13 cellular contexts compared by ENCODE assay signal in the genomic region with DNA sequence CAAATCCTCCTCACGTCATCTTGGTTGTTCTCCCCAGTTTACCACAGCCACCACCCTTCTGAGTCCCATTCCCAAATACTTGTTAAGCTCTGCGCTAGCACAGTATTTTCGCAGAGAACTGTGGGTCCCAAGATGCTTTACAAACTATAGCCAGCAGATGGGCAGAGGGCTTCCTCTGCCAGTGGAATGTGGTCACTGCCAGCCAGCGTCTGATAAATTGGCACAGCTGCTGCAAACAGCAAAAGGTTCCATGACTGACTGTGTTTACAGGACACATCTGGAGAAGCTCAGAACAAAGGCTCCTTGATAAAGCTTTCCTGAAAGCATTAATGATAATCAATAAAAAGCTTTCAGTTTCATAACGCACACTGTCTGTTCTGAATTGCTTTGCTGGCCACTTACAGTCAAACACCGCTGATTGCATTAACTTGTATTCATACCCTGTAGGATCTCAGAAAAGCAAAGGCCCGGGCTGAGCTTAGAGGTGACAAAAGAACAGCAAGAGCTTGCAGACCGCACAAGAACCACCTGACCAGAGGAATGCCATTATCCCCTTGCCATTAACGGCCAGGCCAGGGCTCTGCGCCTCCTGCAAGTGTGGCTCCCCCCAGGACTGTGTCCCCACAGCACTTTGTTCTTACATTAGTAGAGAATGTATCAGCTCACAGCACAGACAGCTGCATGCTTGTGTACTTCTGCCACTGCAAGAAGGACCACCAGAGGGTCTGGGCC.
DNase-seq lines count a peak whose midpoint lies in the region; ATAC-seq and TF ChIP-seq lines count a peak whose summit lies in the region.
"Had no signal": no experiment of that assay in that cellular context is flagged by ENCODE, and none has a peak within 500 bp of the region (broad histone marks: within the 10 kb centered on the region; RNA-seq: fewer than 3 reads in every experiment).

No MANE protein-coding gene starts in this region.

- H3K4me3 ChIP-seq in esophagus muscularis mucosa, result no peak overlapping the region
- no peak overlapping the region for H3K4me3 ChIP-seq in vagina

- H3K4me1 Mint-ChIP-seq in stimulated activated naive B cell treated with anti-CD40 and anti-IgM and Interleukin-4, amounts not matched to agents 10 μg/mL and 1 μg/mL and 100 μg/mL, for 72 hours, result peaks cover 29 to 37% of the 10 kb centered on the region in 2 donors
- H3K4me1 Mint-ChIP-seq: CD8-positive, alpha-beta memory T cell had no signal

- ATAC-seq in stimulated activated naive B cell treated with anti-CD40 and anti-IgM and Interleukin-4, amounts not matched to agents 10 μg/mL and 1 μg/mL and 100 μg/mL, for 72 hours (replicated peaks), result no peak
- ATAC-seq: naive thymus-derived CD8-positive, alpha-beta T cell had no signal

- no peak overlapping the region for H3K4me3 Mint-ChIP-seq in stimulated activated naive B cell treated with anti-CD40 and anti-IgM and Interleukin-4, amounts not matched to agents 10 μg/mL and 1 μg/mL and 100 μg/mL, for 72 hours
- H3K4me3 Mint-ChIP-seq: CD8-positive, alpha-beta memory T cell; naive thymus-derived CD8-positive, alpha-beta T cell; stimulated activated naive CD8-positive, alpha-beta T cell treated with anti-CD3 and anti-CD28 coated beads, Interleukin-15, Interleukin-2, amounts not matched to agents 100 ng/mL and 50 ng/mL, for 24 hours had no signal

- intact Hi-C loops in esophagus muscularis mucosa (cut with DNase I), result no loop called here
- intact Hi-C loops in vagina (cut with DNase I), result loop anchor here (10.0 kb wide), 1 partner anchor 171 kb away; a partner anchor contains a TSS

- H3K27ac ChIP-seq in esophagus muscularis mucosa (replicated peaks in 1 of 4), result peak overlapping the region; percentile 48 to 59 (median 56)
- no peak overlapping the region for H3K27ac ChIP-seq in vagina

- peak in 1 of 3 experiments; percentile 28 for TF ChIP-seq CTCF in esophagus muscularis mucosa (IDR thresholded peaks at IDR 0.05)
- TF ChIP-seq CTCF in vagina (IDR thresholded peaks at IDR 0.05), result no peak

- peak; percentile 21 for DNase-seq in RPMI7951 (ENCODE audit: low read depth)
- DNase-seq in esophagus muscularis mucosa (ENCODE audit: extremely low spot score), result no peak
- DNase-seq in medulla oblongata (ENCODE audit: extremely low spot score), result peak; percentile 56
- DNase-seq in stimulated activated naive B cell treated with anti-CD40 and anti-IgM and Interleukin-4, amounts not matched to agents 10 μg/mL and 1 μg/mL and 100 μg/mL, for 72 hours, result no peak
- DNase-seq in vagina (ENCODE audit: extremely low spot score in 2 of 2), result no peak
- DNase-seq in T1000 (lab: John Stamatoyannopoulos, UW), result no peak
- no peak for DNase-seq in GM03348 (ENCODE audit: low spot score)
- DNase-seq: CD8-positive, alpha-beta memory T cell; effector CD4-positive, alpha-beta T cell; GOT3; naive thymus-derived CD8-positive, alpha-beta T cell; RPMI8226 had no signal

- H3K36me3 Mint-ChIP-seq in stimulated activated naive B cell treated with anti-CD40 and anti-IgM and Interleukin-4, amounts not matched to agents 10 μg/mL and 1 μg/mL and 100 μg/mL, for 72 hours, result peaks cover 52 to 83% of the 10 kb centered on the region in 2 donors

- H3K36me3 ChIP-seq in esophagus muscularis mucosa, result peaks cover 6 to 71% (median 61%) of the 10 kb centered on the region in 4 donors
- peaks cover 0 to 13% of the 10 kb centered on the region in 2 donors for H3K36me3 ChIP-seq in vagina

- H3K27me3 ChIP-seq in esophagus muscularis mucosa (no peaks in the 10 kb centered on the region), vagina (no peaks in the 10 kb centered on the region)

- 49% methylated on average over 7 of the region's 10 CpGs for WGBS in esophagus muscularis mucosa

- TF ChIP-seq EP300 in esophagus muscularis mucosa (IDR thresholded peaks at IDR 0.05), result no peak

- no peaks in the 10 kb centered on the region for H3K9me3 Mint-ChIP-seq in stimulated activated naive B cell treated with anti-CD40 and anti-IgM and Interleukin-4, amounts not matched to agents 10 μg/mL and 1 μg/mL and 100 μg/mL, for 72 hours
- H3K9me3 Mint-ChIP-seq: CD8-positive, alpha-beta memory T cell; naive thymus-derived CD8-positive, alpha-beta T cell; stimulated activated naive CD8-positive, alpha-beta T cell treated with anti-CD3 and anti-CD28 coated beads, Interleukin-15, Interleukin-2, amounts not matched to agents 100 ng/mL and 50 ng/mL, for 24 hours had no signal

- no peaks in the 10 kb centered on the region for H3K27me3 Mint-ChIP-seq in stimulated activated naive B cell treated with anti-CD40 and anti-IgM and Interleukin-4, amounts not matched to agents 10 μg/mL and 1 μg/mL and 100 μg/mL, for 72 hours
- H3K27me3 Mint-ChIP-seq: naive thymus-derived CD8-positive, alpha-beta T cell; stimulated activated naive CD8-positive, alpha-beta T cell treated with anti-CD3 and anti-CD28 coated beads, Interleukin-15, Interleukin-2, amounts not matched to agents 100 ng/mL and 50 ng/mL, for 24 hours had no signal

- peak overlapping the region; percentile 80 for H3K27ac Mint-ChIP-seq in stimulated activated naive B cell treated with anti-CD40 and anti-IgM and Interleukin-4, amounts not matched to agents 10 μg/mL and 1 μg/mL and 100 μg/mL, for 72 hours
- H3K27ac Mint-ChIP-seq: naive thymus-derived CD8-positive, alpha-beta T cell; stimulated activated naive CD8-positive, alpha-beta T cell treated with anti-CD3 and anti-CD28 coated beads, Interleukin-15, Interleukin-2, amounts not matched to agents 100 ng/mL and 50 ng/mL, for 24 hours had no signal

- no peaks in the 10 kb centered on the region for H3K9me3 ChIP-seq in esophagus muscularis mucosa
- H3K9me3 ChIP-seq in vagina, result no peaks in the 10 kb centered on the region

- H3K4me1 ChIP-seq in esophagus muscularis mucosa (peaks cover 18 to 45% (median 37%) of the 10 kb centered on the region in 4 donors), vagina (peaks cover 8% of the 10 kb centered on the region)

- TF ChIP-seq POLR2A in esophagus muscularis mucosa (IDR thresholded peaks at IDR 0.05; ENCODE audit: low read depth) (no peak), vagina (IDR thresholded peaks at IDR 0.05) (no peak)

Comparison
In these comparisons a context has a peak if more than half of its experiments do, and no peak if none do; other contexts are left out.
1. DNase-seq: peak in RPMI7951 (single experiment) and medulla oblongata (single experiment); none in esophagus muscularis mucosa (single experiment), stimulated activated naive B cell treated with anti-CD40 and anti-IgM and Interleukin-4, amounts not matched to agents 10 μg/mL and 1 μg/mL and 100 μg/mL, for 72 hours (single experiment), vagina (0 of 2), T1000 (single experiment) and GM03348 (single experiment).